Comparison of ENCODE assay signal across 8 cellular contexts in genomic region chr10:37856881-37857286, GRCh38. TPM values are rescaled to one million over a fixed set of nuclear protein-coding genes. Genes with fewer than 3 reads are reported as not detected.
A peak's percentile ranks its signal among the peaks of the same experiment; 100 is the strongest.
DNase-seq lines count a peak whose midpoint lies in the region; ATAC-seq, FAIRE-seq and TF ChIP-seq lines count a peak whose summit lies in the region.

No MANE protein-coding gene starts in this region.

- no peaks in the 10 kb centered on the region for H3K9me1 ChIP-seq in K562 (ENCODE audit: control insufficient read depth, insufficient read depth, low read length)

- H3K9me3 ChIP-seq in A673 (ENCODE audit: low read depth, low read length, poor library complexity, severe bottlenecking) (no peaks in the 10 kb centered on the region), K562 (replicated peaks; ENCODE audit: control insufficient read depth, insufficient read depth, low read depth, low read length) (no peaks in the 10 kb centered on the region)

- no peaks in the 10 kb centered on the region for H4K20me1 ChIP-seq in K562 (replicated peaks; ENCODE audit: control insufficient read depth, insufficient read depth, low read length)

- 3% methylated on average over 13 of the region's 16 CpGs for WGBS in K562 (ENCODE audit: insufficient coverage, low coverage, missing lambda C conversion rate)

- peak overlapping the region; percentile 93 for H2AFZ ChIP-seq in K562 (ENCODE audit: low read depth, low read length)

- POLR2A ChIA-PET in A673 (lab: Charles Lee; ENCODE audit: low non-redundant PET) (no interaction called here), K562 (lab: Yijun Ruan, JAX) (interaction anchor here (0.7 to 1.0 kb wide), 4 partner anchors 10 to 154 kb away, joined by 3 to 6 read pairs (median 4); partner anchors contain the start of gene ZNF33A)

- ATAC-seq in GM18508 (IDR thresholded peaks at IDR 0.05; ENCODE audit: insufficient read depth, unreplicated experiment) (peak; percentile 9), HG02981 (IDR thresholded peaks at IDR 0.05; ENCODE audit: unreplicated experiment) (peak; percentile 5), K562 (peak; percentile 59)

- intact Hi-C loops in A673 (cut with micrococcal nuclease; ENCODE audit: unreplicated experiment): loop anchor here (5.0 kb wide), 2 partner anchors 120 to 155 kb away; partner anchors contain the start of genes ZNF25 and ZNF33A
- intact Hi-C loops in K562 (cut with micrococcal nuclease): no loop called here

- H3K27me3 ChIP-seq in A673 (replicated peaks; ENCODE audit: insufficient read depth, low read depth, low read length, poor library complexity) (no peaks in the 10 kb centered on the region), K562 (ENCODE audit: control insufficient read depth in 2 of 2, insufficient read depth in 2 of 2, low read length in 2 of 2) (no peaks in the 10 kb centered on the region)

- H3K27ac ChIP-seq in A673 (ENCODE audit: low read depth, low read length, poor library complexity, severe bottlenecking): peak overlapping the region; percentile 98
- peak overlapping the region; percentile 94 for H3K27ac ChIP-seq in K562 (ENCODE audit: extremely low read depth, low read depth, low read length)

- peak overlapping the region; percentile 77 for H3K4me3 ChIP-seq in A673 (ENCODE audit: low read depth, low read length, poor library complexity, severe bottlenecking)
- H3K4me3 ChIP-seq in K562: peak overlapping the region; percentile 82

- TF ChIP-seq RAD21 in K562 (CRISPR knock-in tag; conservative IDR thresholded peaks at IDR 0.05 in 1 of 2, IDR thresholded peaks at IDR 0.05 in 1 of 2): no peak

- no peak for TF ChIP-seq CTCF in A673 (conservative IDR thresholded peaks at IDR 0.05; ENCODE audit: low read depth, low read length)
- no peak for TF ChIP-seq CTCF in K562 (IDR thresholded peaks at IDR 0.05 in 2 of 3, conservative IDR thresholded peaks at IDR 0.05 in 1 of 3; ENCODE audit: insufficient read depth in 2 of 3, low read depth in 1 of 3, low read length in 3 of 3)

- peak overlapping the region; percentile 97 for H3K4me2 ChIP-seq in K562 (ENCODE audit: insufficient read depth, low read length)

- H3K9ac ChIP-seq in K562 (ENCODE audit: insufficient read depth in 1 of 2, low read depth in 2 of 2, low read length in 2 of 2): peak overlapping the region; percentile 90 to 91

- 0 out of 2 replicates have a peak, but pooled peaks have one; percentile 10 for TF ChIP-seq EP300 in K562 (IDR thresholded peaks at IDR 0.05; ENCODE audit: low read length)

- H3K79me2 ChIP-seq in K562 (ENCODE audit: control insufficient read depth, insufficient read depth, low read length): peaks cover 11% of the 10 kb centered on the region

- no peak for TF ChIP-seq POLR2A in K562 (conservative IDR thresholded peaks at IDR 0.05)

- DNase-seq in A673 (ENCODE audit: low spot score): no peak
- DNase-seq in RPMI8226: peak; percentile 35
- DNase-seq in K562 (ENCODE audit: extremely low read depth in 1 of 4, low spot score in 3 of 4): peak; percentile 38 to 76 (median 51)
- DNase-seq in kidney glomerular epithelial cell (lab: John Stamatoyannopoulos, UW): peak; percentile 52
- peak; percentile 10 to 14 for DNase-seq in stimulated activated CD4-positive, alpha-beta T cell treated with anti-CD3 and anti-CD28 coated beads, Interleukin-4, amount 100 ng/mL, for 48 hours (ENCODE audit: low read depth in 2 of 2)
- DNase-seq in superior temporal gyrus (ENCODE audit: extremely low spot score): no peak

- H3K4me1 ChIP-seq in A673 (ENCODE audit: insufficient read depth, low read length, poor library complexity, severe bottlenecking) (peaks cover 13% of the 10 kb centered on the region), K562 (replicated peaks in 1 of 2; ENCODE audit: control insufficient read depth in 2 of 2, insufficient read depth in 2 of 2, low read length in 2 of 2) (peaks cover 2 to 14% of the 10 kb centered on the region in 2 experiments; a peak in 1 of 5 replicates)

- H3K36me3 ChIP-seq in A673 (ENCODE audit: insufficient read depth, low read length, poor library complexity, severe bottlenecking): no peaks in the 10 kb centered on the region
- H3K36me3 ChIP-seq in K562 (ENCODE audit: control insufficient read depth, insufficient read depth, low read length): no peaks in the 10 kb centered on the region

- peak; percentile 78 for FAIRE-seq in K562 (lab: Jason Lieb, UNC)

- in situ Hi-C loops in K562 (cut with MboI): no loop called here

- CTCF ChIA-PET in A673 (lab: Charles Lee) (no interaction called here), K562 (lab: Yijun Ruan, JAX; ENCODE audit: low intra/inter-chr PET ratio) (no interaction called here)

- BruUV-seq in A673 (replicated peaks; lab: Mats Ljungman, UMichigan) (no TSS peak), K562 (replicated peaks; lab: Mats Ljungman, UMichigan) (no TSS peak)

TF ChIP-seq in K562, 482 proteins besides CTCF, POLR2A, EP300 and RAD21 (continues in another document):
- TF ChIP-seq TARDBP (IDR thresholded peaks at IDR 0.05) (no peak), GTF2B (IDR thresholded peaks at IDR 0.05; ENCODE audit: extremely low read depth, insufficient read length) (no peak), DLX4 (CRISPR knock-in tag; IDR thresholded peaks at IDR 0.05) (no peak), SMAD4 (CRISPR knock-in tag; conservative IDR thresholded peaks at IDR 0.05) (no peak), RBBP5 (IDR thresholded peaks at IDR 0.05; ENCODE audit: borderline replicate concordance, insufficient read depth, low read length, poor library complexity, severe bottlenecking) (no peak), ZKSCAN1 (IDR thresholded peaks at IDR 0.05; ENCODE audit: low read depth, low read length) (no peak), ZNF511 (CRISPR knock-in tag; IDR thresholded peaks at IDR 0.05) (no peak), THRA (IDR thresholded peaks at IDR 0.05) (no peak), ZNF124 (CRISPR knock-in tag; IDR thresholded peaks at IDR 0.05) (no peak), TAL1 (IDR thresholded peaks at IDR 0.05) (peak; percentile 36; the same call in 1 of the 2 replicates), NUFIP1 (IDR thresholded peaks at IDR 0.05; ENCODE audit: partially characterized antibody) (no peak), CBFA2T3 (IDR thresholded peaks at IDR 0.05) (peak; percentile 82)

RNA-seq across cellular contexts. Expression of gene ZNF248, which starts 0.5 kb away (rescaled TPM):
- 8.7 and 10.6 TPM in 2 replicates for total RNA-seq in A673 (2021)
- total RNA-seq in K562 (2011; cell fraction: chromatin; rRNA removed; ENCODE audit: low replicate concordance): 20.6 and 40.6 TPM in 2 replicates
- 10.2 and 11.1 TPM in 2 replicates for total RNA-seq in K562 (2011; cell fraction: nucleolus; rRNA removed)
- total RNA-seq in K562 (2011; cell fraction: nucleoplasm; rRNA removed): 28.7 and 51.4 TPM in 2 replicates
- 6.1 and 6.8 TPM in 2 replicates for total RNA-seq in K562 (2014; rRNA removed)
- total RNA-seq in K562 (2014; rRNA removed; fragmentation: Illumina TruSeq; extraction: Trizol): 9.4 and 10.5 TPM in 2 replicates
- 10.4 and 10.9 TPM in 2 replicates for total RNA-seq in K562 (2015; rRNA removed; fragmentation: Illumina TruSeq; extraction: Trizol)
- total RNA-seq in K562 (2021): 5.6 and 7.0 TPM in 2 replicates
- polyA plus RNA-seq in K562 (2011; rRNA removed): 12.7 and 16.7 TPM in 2 replicates
- polyA plus RNA-seq in K562 (2011; cell fraction: cytosol; rRNA removed): 5.0 and 7.9 TPM in 2 replicates
- polyA plus RNA-seq in K562 (2011; cell fraction: nucleus; rRNA removed): 31.1 and 53.7 TPM in 2 replicates
- 7.0 and 9.1 TPM in 2 replicates for polyA plus RNA-seq in K562 (2012)
- 9.7 and 10.2 TPM in 2 replicates for polyA plus RNA-seq in K562 (2014; fragmentation: Illumina TruSeq; extraction: Trizol)
- polyA plus RNA-seq in K562 (2014; fragmentation: Nextera tagmentation; extraction: Ambion mirVana): 1 to 10 TPM; 4.5 to 5.0 TPM
- polyA plus RNA-seq in K562 (2014; rRNA removed): 16.5 and 18.1 TPM in 2 replicates
- polyA minus RNA-seq in K562 (2011; rRNA and poly(A)+ RNA removed): 10.6 and 18.4 TPM in 2 replicates
- polyA minus RNA-seq in K562 (2011; cell fraction: cytosol; rRNA and poly(A)+ RNA removed): 3.9 and 4.7 TPM in 2 replicates
- polyA minus RNA-seq in K562 (2011; cell fraction: nucleus; rRNA and poly(A)+ RNA removed): 11.3 and 23.8 TPM in 2 replicates

Comparison
In these comparisons a context has a peak if more than half of its experiments do, and no peak if none do; other contexts are left out.
1. DNase-seq: peak in RPMI8226 (single experiment), K562 (4 of 4), kidney glomerular epithelial cell (single experiment) and stimulated activated CD4-positive, alpha-beta T cell treated with anti-CD3 and anti-CD28 coated beads, Interleukin-4, amount 100 ng/mL, for 48 hours (2 of 2); none in A673 (single experiment) and superior temporal gyrus (single experiment).
2. ATAC-seq: peak in every context shown above with its lines; median percentile 59 in K562; 9 in GM18508; 5 in HG02981.